In genomic region chrX:119655125-119655524, GRCh38 we compare ENCODE assay signal across 8 cellular contexts. TPM values are rescaled to one million over a fixed set of nuclear protein-coding genes. Genes with fewer than 3 reads are reported as not detected.
A peak's percentile ranks its signal among the peaks of the same experiment; 100 is the strongest.
DNase-seq lines count a peak whose midpoint lies in the region; ATAC-seq, FAIRE-seq and TF ChIP-seq lines count a peak whose summit lies in the region.

No MANE protein-coding gene starts in this region.

- TF ChIP-seq EP300 in GM12878 (IDR thresholded peaks at IDR 0.05; ENCODE audit: borderline replicate concordance in 1 of 2, control insufficient read depth in 1 of 2, low read depth in 2 of 2, low read length in 2 of 2) = no peak

- peaks cover 21% of the 10 kb centered on the region for H3K4me1 ChIP-seq in CD8-positive, alpha-beta T cell (ENCODE audit: insufficient read depth, low read length)
- H3K4me1 ChIP-seq in GM12878 (ENCODE audit: control insufficient read depth, insufficient read depth, low read length) = peaks cover 7% of the 10 kb centered on the region

- H3K79me2 ChIP-seq in GM12878 (ENCODE audit: control insufficient read depth, insufficient read depth, low read length) = no peaks in the 10 kb centered on the region; the same call in 1 of the 2 replicates

- H3K4me2 ChIP-seq in GM12878 (ENCODE audit: control insufficient read depth, insufficient read depth) = no peak overlapping the region

- TSS peak; percentile 17 for BruUV-seq in GM12878 (replicated peaks; lab: Mats Ljungman, UMichigan)

- H3K36me3 ChIP-seq in CD8-positive, alpha-beta T cell (ENCODE audit: insufficient read depth, low read length) = peaks cover 16% of the 10 kb centered on the region
- H3K36me3 ChIP-seq in GM12878 (ENCODE audit: control insufficient read depth in 2 of 2, insufficient read depth in 2 of 2, low read length in 1 of 2) = peaks cover 8 to 16% of the 10 kb centered on the region in 2 experiments

- 40% methylated on average over 6 of the region's 6 CpGs for WGBS in GM12878 (ENCODE audit: insufficient coverage, insufficient replicate concordance, low lambda C conversion rate, missing lambda C conversion rate)

- intact Hi-C loops in CD8-positive, alpha-beta T cell (cut with DNase I, micrococcal nuclease) = loop anchor here in 1 of 2 experiments (2.0 kb wide), 1 partner anchor 76 kb away; no protein-coding TSS in a partner anchor
- intact Hi-C loops in GM12878 (cut with micrococcal nuclease; ENCODE audit: unreplicated experiment) = no loop called here

- H3K4me1 Mint-ChIP-seq in CD8-positive, alpha-beta T cell (ENCODE audit: low read depth) = peaks cover 26% of the 10 kb centered on the region
- H3K4me1 Mint-ChIP-seq in endothelial cell (ENCODE audit: unreplicated experiment) = peaks cover 4% of the 10 kb centered on the region

- no peak for TF ChIP-seq CTCF in CD8-positive, alpha-beta T cell (IDR thresholded peaks at IDR 0.05)
- no peak for TF ChIP-seq CTCF in GM12878 (IDR thresholded peaks at IDR 0.05 in 2 of 3, conservative IDR thresholded peaks at IDR 0.05 in 1 of 3; ENCODE audit: control insufficient read depth in 2 of 3, extremely low read depth in 1 of 3, insufficient read depth in 1 of 3, low read depth in 3 of 3, low read length in 3 of 3)
- TF ChIP-seq CTCF in omental fat pad (IDR thresholded peaks at IDR 0.05) = no peak
- TF ChIP-seq CTCF in endothelial cell (IDR thresholded peaks at IDR 0.05; ENCODE audit: unreplicated experiment) = no peak

- CTCF ChIA-PET in CD8-positive, alpha-beta T cell (lab: Charles Lee) = interaction anchor here (1.0 to 3.4 kb wide), 5 partner anchors 17 to 98 kb away, joined by 3 to 22 read pairs (median 4); no protein-coding TSS in a partner anchor
- CTCF ChIA-PET in GM12878 (lab: Yijun Ruan, JAX) = interaction anchor here (1.0 to 1.8 kb wide), 5 partner anchors 27 to 76 kb away, joined by 3 to 8 read pairs (median 4); no protein-coding TSS in a partner anchor

- peak overlapping the region; percentile 26 for H3K4me3 Mint-ChIP-seq in CD8-positive, alpha-beta T cell
- no peak overlapping the region for H3K4me3 Mint-ChIP-seq in endothelial cell (ENCODE audit: unreplicated experiment)

- H3K27ac Mint-ChIP-seq in CD8-positive, alpha-beta T cell = peak overlapping the region; percentile 87
- H3K27ac Mint-ChIP-seq in endothelial cell (ENCODE audit: unreplicated experiment) = no peak overlapping the region

- H4K20me1 ChIP-seq in GM12878 (ENCODE audit: control insufficient read depth, insufficient read depth) = no peaks in the 10 kb centered on the region

- H3K27me3 Mint-ChIP-seq in CD8-positive, alpha-beta T cell (ENCODE audit: low read depth) = no peaks in the 10 kb centered on the region
- H3K27me3 Mint-ChIP-seq in endothelial cell (ENCODE audit: unreplicated experiment) = peaks cover 2% of the 10 kb centered on the region

- H3K9me3 Mint-ChIP-seq in CD8-positive, alpha-beta T cell = no peaks in the 10 kb centered on the region
- no peaks in the 10 kb centered on the region for H3K9me3 Mint-ChIP-seq in endothelial cell (ENCODE audit: unreplicated experiment)

- ATAC-seq in CD8-positive, alpha-beta T cell = peak; percentile 32
- ATAC-seq in GM12878 (peak; percentile 74), omental fat pad (ENCODE audit: low FRiP score) (peak; percentile 70), HG03565 (IDR thresholded peaks at IDR 0.05; ENCODE audit: unreplicated experiment) (no peak), HG03196 (IDR thresholded peaks at IDR 0.05; ENCODE audit: unreplicated experiment) (no peak), GM21528 (IDR thresholded peaks at IDR 0.05; ENCODE audit: low FRiP score, unreplicated experiment) (no peak)

- no peaks in the 10 kb centered on the region for H3K27me3 ChIP-seq in CD8-positive, alpha-beta T cell (ENCODE audit: insufficient read depth, low read length)
- no peaks in the 10 kb centered on the region for H3K27me3 ChIP-seq in GM12878 (replicated peaks in 1 of 2; ENCODE audit: control insufficient read depth in 2 of 2, insufficient read depth in 2 of 2, low read length in 1 of 2)

- no peaks in the 10 kb centered on the region for H3K9me3 ChIP-seq in CD8-positive, alpha-beta T cell (ENCODE audit: low read length)
- H3K9me3 ChIP-seq in GM12878 (replicated peaks; ENCODE audit: control insufficient read depth, insufficient read depth, low read length) = no peaks in the 10 kb centered on the region

- TF ChIP-seq RAD21 in GM12878 (IDR thresholded peaks at IDR 0.05; ENCODE audit: insufficient read depth, low read depth, low read length) = no peak

- no peak for TF ChIP-seq POLR2A in GM12878 (IDR thresholded peaks at IDR 0.05; ENCODE audit: low read depth, low read length)

- H3K36me3 Mint-ChIP-seq in CD8-positive, alpha-beta T cell = peaks cover 70% of the 10 kb centered on the region
- peaks cover 4% of the 10 kb centered on the region for H3K36me3 Mint-ChIP-seq in endothelial cell (ENCODE audit: low read depth, unreplicated experiment)

- SMC1A ChIA-PET in GM12878 (lab: Charles Lee; ENCODE audit: uncharacterized antibody, unreplicated experiment) = interaction anchor here (0.8 to 3.6 kb wide), 9 partner anchors 8 to 109 kb away, joined by 3 to 16 read pairs (median 5); no protein-coding TSS in a partner anchor

- POLR2A ChIA-PET in CD8-positive, alpha-beta T cell (lab: Charles Lee) = interaction anchor here (0.9 kb wide), 1 partner anchor 27 kb away, joined by 3 read pairs; no protein-coding TSS in a partner anchor
- POLR2A ChIA-PET in GM12878 (lab: Charles Lee) = interaction anchor here (0.8 to 1.1 kb wide), 3 partner anchors 12 to 101 kb away, joined by 3 to 5 read pairs (median 4); no protein-coding TSS in a partner anchor

- no peak overlapping the region for H3K4me3 ChIP-seq in CD8-positive, alpha-beta T cell (ENCODE audit: low read depth, low read length)
- no peak overlapping the region for H3K4me3 ChIP-seq in GM12878

- RAD21 ChIA-PET in GM12878 (lab: Charles Lee; ENCODE audit: unreplicated experiment) = interaction anchor here (1.1 to 1.7 kb wide), 4 partner anchors 16 to 102 kb away, joined by 4 to 7 read pairs (median 4); no protein-coding TSS in a partner anchor

- DNase-seq in CD8-positive, alpha-beta T cell = peak in 5 of 7 experiments; percentile 12 to 48 (median 27)
- peak; percentile 72 for DNase-seq in T-helper 22 cell (ENCODE audit: low read depth)
- no peak for DNase-seq in GM12878 (ENCODE audit: low read depth, low spot score)
- peak; percentile 25 for DNase-seq in omental fat pad (ENCODE audit: low spot score)
- DNase-seq in endothelial cell (ENCODE audit: low spot score) = no peak

- no peak overlapping the region for H3K9ac ChIP-seq in GM12878 (ENCODE audit: control insufficient read depth, insufficient read depth, low read length)

- H2AFZ ChIP-seq in GM12878 (ENCODE audit: control insufficient read depth, low read depth, low read length) = no peak overlapping the region

- no peak overlapping the region for H3K27ac ChIP-seq in CD8-positive, alpha-beta T cell (ENCODE audit: low read depth, low read length)
- H3K27ac ChIP-seq in GM12878 (ENCODE audit: control insufficient read depth, insufficient read depth) = peak overlapping the region; percentile 23; the same call in 1 of the 2 replicates

- in situ Hi-C loops in GM12878 (cut with MboI) = no loop called here

- FAIRE-seq in GM12878 (lab: Jason Lieb, UNC) = no peak

RNA-seq across cellular contexts. Expression of gene SEPTIN6, which starts 37.8 kb away (rescaled TPM):
- total RNA-seq in CD8-positive, alpha-beta T cell = 100 to 1,000 TPM; 136 to 138 TPM
- 335 and 357 TPM in 2 replicates for total RNA-seq in GM12878 (2013; cell fraction: nucleolus; rRNA removed)
- 139 and 150 TPM in 2 replicates for total RNA-seq in GM12878 (2014; rRNA removed)
- total RNA-seq in GM12878 (2014; rRNA removed; fragmentation: Illumina TruSeq; extraction: Trizol) = 161 and 168 TPM in 2 replicates
- total RNA-seq in GM12878 (2021) = 215 and 222 TPM in 2 replicates
- 98.0 TPM for polyA plus RNA-seq in GM12878 (2011; ENCODE audit: low read depth)
- polyA plus RNA-seq in GM12878 (2011; rRNA removed) = 240 and 297 TPM in 2 replicates
- polyA plus RNA-seq in GM12878 (2011; cell fraction: cytosol; rRNA removed) = 350 and 363 TPM in 2 replicates
- 168 and 185 TPM in 2 replicates for polyA plus RNA-seq in GM12878 (2011; cell fraction: nucleus; rRNA removed)
- 211 and 281 TPM in 2 replicates for polyA plus RNA-seq in GM12878 (2012)
- 324 and 353 TPM in 2 replicates for polyA plus RNA-seq in GM12878 (2014; fragmentation: Illumina TruSeq; extraction: Trizol)
- polyA plus RNA-seq in GM12878 (2014; fragmentation: Nextera tagmentation; extraction: Ambion mirVana) = 10 to 100 TPM; 37.2 to 48.4 TPM
- 139 and 148 TPM in 2 replicates for polyA plus RNA-seq in GM12878 (2014; rRNA removed)
- polyA plus RNA-seq in GM12878 (2016; fragmentation: Nextera tagmentation; extraction: Ambion mirVana) = 100 to 1,000 TPM; 147 to 160 TPM
- polyA minus RNA-seq in GM12878 (2011; rRNA and poly(A)+ RNA removed) = 422 and 449 TPM in 2 replicates
- 122 and 141 TPM in 2 replicates for polyA minus RNA-seq in GM12878 (2011; cell fraction: cytosol; rRNA and poly(A)+ RNA removed)
- 70.4 and 70.7 TPM in 2 replicates for polyA minus RNA-seq in GM12878 (2011; cell fraction: nucleus; rRNA and poly(A)+ RNA removed)
- total RNA-seq in omental fat pad = 10 to 100 TPM; 13.9 to 19.2 (median 17.8) TPM
- total RNA-seq in endothelial cell (ENCODE audit: unreplicated experiment) = 19.8 TPM

RNA-seq across cellular contexts. Expression of gene NKRF, which starts 48.9 kb away (rescaled TPM):
- 10 to 100 TPM; 18.3 to 20.5 TPM for total RNA-seq in CD8-positive, alpha-beta T cell
- 32.9 and 35.0 TPM in 2 replicates for total RNA-seq in GM12878 (2013; cell fraction: nucleolus; rRNA removed)
- total RNA-seq in GM12878 (2014; rRNA removed) = 8.1 and 8.5 TPM in 2 replicates
- total RNA-seq in GM12878 (2014; rRNA removed; fragmentation: Illumina TruSeq; extraction: Trizol) = 15.7 and 16.6 TPM in 2 replicates
- 20.1 and 21.5 TPM in 2 replicates for total RNA-seq in GM12878 (2021)
- polyA plus RNA-seq in GM12878 (2011; ENCODE audit: low read depth) = 8.7 TPM
- 14.4 and 19.6 TPM in 2 replicates for polyA plus RNA-seq in GM12878 (2011; rRNA removed)
- 7.8 and 8.0 TPM in 2 replicates for polyA plus RNA-seq in GM12878 (2011; cell fraction: cytosol; rRNA removed)
- polyA plus RNA-seq in GM12878 (2011; cell fraction: nucleus; rRNA removed) = 12.2 and 14.9 TPM in 2 replicates
- polyA plus RNA-seq in GM12878 (2012) = 9.4 and 12.6 TPM in 2 replicates
- 20.3 and 25.3 TPM in 2 replicates for polyA plus RNA-seq in GM12878 (2014; fragmentation: Illumina TruSeq; extraction: Trizol)
- polyA plus RNA-seq in GM12878 (2014; fragmentation: Nextera tagmentation; extraction: Ambion mirVana) = 1 to 10 TPM; 6.2 to 9.5 TPM
- polyA plus RNA-seq in GM12878 (2014; rRNA removed) = 9.9 and 10.7 TPM in 2 replicates
- polyA plus RNA-seq in GM12878 (2016; fragmentation: Nextera tagmentation; extraction: Ambion mirVana) = 1 to 10 TPM; 8.4 to 9.0 TPM
- polyA minus RNA-seq in GM12878 (2011; rRNA and poly(A)+ RNA removed) = 12.3 and 14.2 TPM in 2 replicates
- 8.2 and 9.4 TPM in 2 replicates for polyA minus RNA-seq in GM12878 (2011; cell fraction: cytosol; rRNA and poly(A)+ RNA removed)
- 5.9 and 10.3 TPM in 2 replicates for polyA minus RNA-seq in GM12878 (2011; cell fraction: nucleus; rRNA and poly(A)+ RNA removed)
- 10 to 100 TPM in 1 of 4 donors, 1 to 10 TPM in 3; 4.5 to 10.9 (median 8.0) TPM for total RNA-seq in omental fat pad
- 8.4 TPM for total RNA-seq in endothelial cell (ENCODE audit: unreplicated experiment)

Comparison
In these comparisons a context has a peak if more than half of its experiments do, and no peak if none do; other contexts are left out.
1. ATAC-seq: peak in CD8-positive, alpha-beta T cell (single experiment), GM12878 (single experiment) and omental fat pad (single experiment); none in HG03565 (single experiment), HG03196 (single experiment) and GM21528 (single experiment).
2. DNase-seq: peak in CD8-positive, alpha-beta T cell (5 of 7), T-helper 22 cell (single experiment) and omental fat pad (single experiment); none in GM12878 (single experiment) and endothelial cell (single experiment).